Comparison of ENCODE assay signal across 37 cellular contexts in genomic region chr4:71769434-71769833, GRCh38. TPM values are rescaled to one million over a fixed set of nuclear protein-coding genes. Genes with fewer than 3 reads are reported as not detected.
"Had no signal": no experiment of that assay in that cellular context is flagged by ENCODE, and none has a peak within 500 bp of the region (broad histone marks: within the 10 kb centered on the region; RNA-seq: fewer than 3 reads in every experiment).

No MANE protein-coding gene starts in this region.

- H3K27ac Mint-ChIP-seq: activated CD4-positive, alpha-beta memory T cell treated with anti-CD3 and anti-CD28 coated beads for 36 hours; activated CD4-positive, alpha-beta T cell treated with anti-CD3 and anti-CD28 coated beads for 36 hours; activated CD4-positive, alpha-beta T cell treated with anti-CD3 and anti-CD28 coated beads, Interleukin-2, amount 10 ng/mL, durations not matched to agents 24 days and 14 days; activated CD8-positive, alpha-beta memory T cell treated with anti-CD3 and anti-CD28 coated beads, Interleukin-2, amount 10 ng/mL, durations not matched to agents 7 days and 5 days; activated CD8-positive, alpha-beta T cell treated with anti-CD3 and anti-CD28 coated beads, Interleukin-2, amount 10 ng/mL, durations not matched to agents 7 days and 5 days; activated naive CD4-positive, alpha-beta T cell treated with anti-CD3 and anti-CD28 coated beads, Interleukin-2, amount 10 ng/mL, durations not matched to agents 7 days and 5 days; activated naive CD4-positive, alpha-beta T cell treated with anti-CD3 and anti-CD28 coated beads, Interleukin-2, amount 50 U/mL, for 72 hours; activated naive CD8-positive, alpha-beta T cell treated with anti-CD3 and anti-CD28 coated beads, Interleukin-2, amount 10 ng/mL, durations not matched to agents 7 days and 5 days; activated T-helper 1 cell treated with anti-CD3 and anti-CD28 coated beads, Interleukin-12 subunit alpha, Interleukin-12 subunit beta, Interleukin-2, Interleukin-4 antibody, amounts not matched to agents 30 ng/mL and 10 ng/mL and 1 ng/mL, durations not matched to agents 14 hours and 24 hours and 36 hours; activated T-helper 2 cell treated with anti-CD3 and anti-CD28 coated beads, Interferon-gamma antibody, Interleukin-2, Interleukin-4, amounts not matched to agents 10 μg/mL and 5 μg/mL and 100 μg/mL, durations not matched to agents 14 hours and 24 hours and 36 hours; brain; effector memory CD8-positive, alpha-beta T cell; T-helper 17 cell; T-helper 2 cell treated with Interferon-gamma antibody and Interleukin-4, amounts not matched to agents 5 μg/mL and 100 μg/mL, for 36 hours had no signal

- H3K9me3 Mint-ChIP-seq: activated CD4-positive, alpha-beta memory T cell treated with anti-CD3 and anti-CD28 coated beads for 36 hours; activated CD4-positive, alpha-beta T cell treated with anti-CD3 and anti-CD28 coated beads, Interleukin-2, amount 10 ng/mL, durations not matched to agents 24 days and 14 days; activated naive CD4-positive, alpha-beta T cell treated with anti-CD3 and anti-CD28 coated beads, Interleukin-2, amount 10 ng/mL, durations not matched to agents 7 days and 5 days; activated naive CD4-positive, alpha-beta T cell treated with anti-CD3 and anti-CD28 coated beads, Interleukin-2, amount 50 U/mL, for 72 hours; activated naive CD8-positive, alpha-beta T cell treated with anti-CD3 and anti-CD28 coated beads, Interleukin-2, amount 10 ng/mL, durations not matched to agents 7 days and 5 days; activated T-helper 1 cell treated with anti-CD3 and anti-CD28 coated beads, Interleukin-12 subunit alpha, Interleukin-12 subunit beta, Interleukin-2, Interleukin-4 antibody, amounts not matched to agents 30 ng/mL and 10 ng/mL and 1 ng/mL, durations not matched to agents 14 hours and 24 hours and 36 hours; activated T-helper 2 cell treated with anti-CD3 and anti-CD28 coated beads, Interferon-gamma antibody, Interleukin-2, Interleukin-4, amounts not matched to agents 10 μg/mL and 5 μg/mL and 100 μg/mL, durations not matched to agents 14 hours and 24 hours and 36 hours; brain; effector memory CD8-positive, alpha-beta T cell; T-helper 2 cell treated with Interferon-gamma antibody and Interleukin-4, amounts not matched to agents 5 μg/mL and 100 μg/mL, for 36 hours had no signal

- H3K4me1 ChIP-seq: ascending aorta, breast epithelium, esophagus muscularis mucosa, foreskin keratinocyte, gastrocnemius medialis, heart right ventricle had no signal

- ATAC-seq: activated CD4-positive, alpha-beta T cell treated with anti-CD3 and anti-CD28 coated beads for 36 hours; activated CD8-positive, alpha-beta memory T cell treated with anti-CD3 and anti-CD28 coated beads, Interleukin-2, amount 10 ng/mL, durations not matched to agents 7 days and 5 days; activated CD8-positive, alpha-beta T cell treated with anti-CD3 and anti-CD28 coated beads, Interleukin-2, amount 10 ng/mL, durations not matched to agents 7 days and 5 days; activated naive CD4-positive, alpha-beta T cell treated with anti-CD3 and anti-CD28 coated beads, Interleukin-2, amount 50 U/mL, for 72 hours; effector memory CD8-positive, alpha-beta T cell; foreskin keratinocyte; gastrocnemius medialis; heart right ventricle; T-helper 17 cell had no signal

- H3K27ac ChIP-seq: ascending aorta, breast epithelium, esophagus muscularis mucosa, foreskin keratinocyte, gastrocnemius medialis, heart right ventricle had no signal

- H3K9me3 ChIP-seq: ascending aorta, breast epithelium, esophagus muscularis mucosa, gastrocnemius medialis, heart right ventricle had no signal

- H3K27me3 ChIP-seq: ascending aorta, breast epithelium, esophagus muscularis mucosa, foreskin keratinocyte, gastrocnemius medialis, heart right ventricle had no signal

- H3K4me3 Mint-ChIP-seq: activated CD4-positive, alpha-beta memory T cell treated with anti-CD3 and anti-CD28 coated beads for 36 hours; activated CD4-positive, alpha-beta T cell treated with anti-CD3 and anti-CD28 coated beads for 36 hours; activated CD4-positive, alpha-beta T cell treated with anti-CD3 and anti-CD28 coated beads, Interleukin-2, amount 10 ng/mL, durations not matched to agents 24 days and 14 days; activated CD8-positive, alpha-beta memory T cell treated with anti-CD3 and anti-CD28 coated beads, Interleukin-2, amount 10 ng/mL, durations not matched to agents 7 days and 5 days; activated CD8-positive, alpha-beta T cell treated with anti-CD3 and anti-CD28 coated beads, Interleukin-2, amount 10 ng/mL, durations not matched to agents 7 days and 5 days; activated naive CD4-positive, alpha-beta T cell treated with anti-CD3 and anti-CD28 coated beads, Interleukin-2, amount 10 ng/mL, durations not matched to agents 7 days and 5 days; activated naive CD8-positive, alpha-beta T cell treated with anti-CD3 and anti-CD28 coated beads, Interleukin-2, amount 10 ng/mL, durations not matched to agents 7 days and 5 days; activated T-helper 1 cell treated with anti-CD3 and anti-CD28 coated beads, Interleukin-12 subunit alpha, Interleukin-12 subunit beta, Interleukin-2, Interleukin-4 antibody, amounts not matched to agents 30 ng/mL and 10 ng/mL and 1 ng/mL, durations not matched to agents 14 hours and 24 hours and 36 hours; brain; effector memory CD8-positive, alpha-beta T cell; T-helper 17 cell; T-helper 2 cell treated with Interferon-gamma antibody and Interleukin-4, amounts not matched to agents 5 μg/mL and 100 μg/mL, for 36 hours had no signal

- DNase-seq: activated CD4-positive, alpha-beta memory T cell treated with anti-CD3 and anti-CD28 coated beads for 36 hours; activated CD4-positive, alpha-beta T cell treated with anti-CD3 and anti-CD28 coated beads for 36 hours; activated CD4-positive, alpha-beta T cell treated with anti-CD3 and anti-CD28 coated beads, Interleukin-2, amount 10 ng/mL, durations not matched to agents 24 days and 14 days; activated CD4-positive, CD25-positive, alpha-beta regulatory T cell; activated CD4-positive, CD25-positive, alpha-beta regulatory T cell treated with anti-CD3 and anti-CD28 coated beads, Interleukin-2, amount 50 U/mL, for 72 hours; activated CD8-positive, alpha-beta memory T cell treated with anti-CD3 and anti-CD28 coated beads, Interleukin-2, amount 10 ng/mL, durations not matched to agents 7 days and 5 days; activated CD8-positive, alpha-beta memory T cell treated with anti-CD3 and anti-CD28 coated beads, Interleukin-2, amount 50 U/mL, for 4 hours; activated CD8-positive, alpha-beta T cell treated with anti-CD3 and anti-CD28 coated beads, Interleukin-2, amount 10 ng/mL, durations not matched to agents 7 days and 5 days; activated gamma-delta T cell; activated naive CD4-positive, alpha-beta T cell; activated naive CD4-positive, alpha-beta T cell treated with anti-CD3 and anti-CD28 coated beads, Interleukin-2, amount 10 ng/mL, durations not matched to agents 7 days and 5 days; activated naive CD8-positive, alpha-beta T cell treated with anti-CD3 and anti-CD28 coated beads, Interleukin-2, amount 10 ng/mL, durations not matched to agents 7 days and 5 days; activated T-cell treated with anti-CD3 and anti-CD28 coated beads, Interleukin-2, amount 50 U/mL, for 1 hour; activated T-cell treated with anti-CD3 and anti-CD28 coated beads, Interleukin-2, amount 50 U/mL, for 48 hours; caudate nucleus; cortex of kidney; dermis blood vessel endothelial cell; effector CD4-positive, alpha-beta T cell; effector memory CD8-positive, alpha-beta T cell; erythroblast; foreskin keratinocyte; gastrocnemius medialis; glutamatergic neuron; heart right ventricle; T-helper 1 cell; T-helper 17 cell; T1000 had no signal

- H3K4me1 Mint-ChIP-seq: activated CD4-positive, alpha-beta T cell treated with anti-CD3 and anti-CD28 coated beads for 36 hours; activated CD4-positive, alpha-beta T cell treated with anti-CD3 and anti-CD28 coated beads, Interleukin-2, amount 10 ng/mL, durations not matched to agents 24 days and 14 days; activated CD8-positive, alpha-beta memory T cell treated with anti-CD3 and anti-CD28 coated beads, Interleukin-2, amount 10 ng/mL, durations not matched to agents 7 days and 5 days; activated naive CD4-positive, alpha-beta T cell treated with anti-CD3 and anti-CD28 coated beads, Interleukin-2, amount 10 ng/mL, durations not matched to agents 7 days and 5 days; T-helper 17 cell had no signal

- H3K36me3 ChIP-seq: ascending aorta, breast epithelium, esophagus muscularis mucosa, gastrocnemius medialis, heart right ventricle had no signal

- H3K4me3 ChIP-seq: ascending aorta, breast epithelium, esophagus muscularis mucosa, gastrocnemius medialis, heart right ventricle had no signal

- H3K36me3 Mint-ChIP-seq: activated CD4-positive, alpha-beta memory T cell treated with anti-CD3 and anti-CD28 coated beads for 36 hours; activated CD8-positive, alpha-beta memory T cell treated with anti-CD3 and anti-CD28 coated beads, Interleukin-2, amount 10 ng/mL, durations not matched to agents 7 days and 5 days; activated naive CD4-positive, alpha-beta T cell treated with anti-CD3 and anti-CD28 coated beads, Interleukin-2, amount 10 ng/mL, durations not matched to agents 7 days and 5 days; activated naive CD4-positive, alpha-beta T cell treated with anti-CD3 and anti-CD28 coated beads, Interleukin-2, amount 50 U/mL, for 72 hours; activated naive CD8-positive, alpha-beta T cell treated with anti-CD3 and anti-CD28 coated beads, Interleukin-2, amount 10 ng/mL, durations not matched to agents 7 days and 5 days; brain had no signal

RNA-seq across cellular contexts. Expression of gene GC, which starts 14.4 kb away (rescaled TPM):
- total RNA-seq: activated CD4-positive, alpha-beta memory T cell treated with anti-CD3 and anti-CD28 coated beads for 36 hours; activated CD4-positive, alpha-beta T cell treated with anti-CD3 and anti-CD28 coated beads for 36 hours; activated CD4-positive, alpha-beta T cell treated with anti-CD3 and anti-CD28 coated beads, Interleukin-2, amount 10 ng/mL, durations not matched to agents 24 days and 14 days; activated CD8-positive, alpha-beta memory T cell treated with anti-CD3 and anti-CD28 coated beads for 36 hours; activated CD8-positive, alpha-beta memory T cell treated with anti-CD3 and anti-CD28 coated beads, Interleukin-2, amount 10 ng/mL, durations not matched to agents 7 days and 5 days; activated CD8-positive, alpha-beta T cell treated with anti-CD3 and anti-CD28 coated beads, Interleukin-2, amount 10 ng/mL, durations not matched to agents 7 days and 5 days; activated naive CD4-positive, alpha-beta T cell treated with anti-CD3 and anti-CD28 coated beads, Interleukin-2, amount 50 U/mL, for 72 hours; activated naive CD8-positive, alpha-beta T cell treated with anti-CD3 and anti-CD28 coated beads, Interleukin-2, amount 10 ng/mL, durations not matched to agents 7 days and 5 days; activated T-helper 1 cell treated with anti-CD3 and anti-CD28 coated beads, Interleukin-12 subunit alpha, Interleukin-12 subunit beta, Interleukin-2, Interleukin-4 antibody, amounts not matched to agents 30 ng/mL and 10 ng/mL and 1 ng/mL, durations not matched to agents 14 hours and 24 hours and 36 hours; activated T-helper 2 cell treated with anti-CD3 and anti-CD28 coated beads, Interferon-gamma antibody, Interleukin-2, Interleukin-4, amounts not matched to agents 10 μg/mL and 5 μg/mL and 100 μg/mL, durations not matched to agents 14 hours and 24 hours and 36 hours; breast epithelium; chondrocyte; dermis blood vessel endothelial cell; foreskin keratinocyte; T-helper 17 cell had no signal
- polyA plus RNA-seq: foreskin keratinocyte, heart right ventricle had no signal
